8 cellular contexts compared by ENCODE assay signal in genomic region chr17:28576758-28577465, GRCh38. TPM values are rescaled to one million over a fixed set of nuclear protein-coding genes. Genes with fewer than 3 reads are reported as not detected.
DNase-seq lines count a peak whose midpoint lies in the region; ATAC-seq and TF ChIP-seq lines count a peak whose summit lies in the region.

Gene ALDOC (minus strand): TSS chr17:28576895. CDS start chr17:28575532, 1,363 bp downstream.

- intact Hi-C loops in dorsolateral prefrontal cortex (cut with DNase I) (loop anchor here in 1 of 2 donors (10.0 kb wide), 1 partner anchor 222 kb away; the partner anchor contains the start of gene POLDIP2), lower lobe of right lung (cut with DNase I) (no loop called here)

- peak within 1 kb of the TSS; percentile 72 for H3K27ac Mint-ChIP-seq in activated CD4-positive, alpha-beta memory T cell treated with anti-CD3 and anti-CD28 coated beads, Interleukin-2, amount 10 ng/mL, durations not matched to agents 7 days and 5 days

- CTCF ChIA-PET in activated CD4-positive, alpha-beta memory T cell treated with anti-CD3 and anti-CD28 coated beads, Interleukin-2, amount 10 ng/mL, durations not matched to agents 7 days and 5 days (lab: Charles Lee): interaction anchor here (0.9 to 3.7 kb wide), 6 partner anchors 17 to 241 kb away, joined by 3 to 8 read pairs (median 4); partner anchors contain the start of genes IFT20, RPL23A and TNFAIP1

- peak within 1 kb of the TSS; percentile 44 to 94 (median 89) for H3K27ac ChIP-seq in dorsolateral prefrontal cortex
- no peak within 1 kb of the TSS for H3K27ac ChIP-seq in lower lobe of right lung

- TF ChIP-seq POLR2A in GM18951 (IDR thresholded peaks at IDR 0.05; ENCODE audit: extremely low read depth, insufficient read depth, insufficient read length): peak; percentile 82

- H3K36me3 Mint-ChIP-seq in activated CD4-positive, alpha-beta memory T cell treated with anti-CD3 and anti-CD28 coated beads, Interleukin-2, amount 10 ng/mL, durations not matched to agents 7 days and 5 days (ENCODE audit: low read depth): peaks cover 75% of the 10 kb centered on the region

- H3K27me3 ChIP-seq in dorsolateral prefrontal cortex: no peaks in the 10 kb centered on the region
- H3K27me3 ChIP-seq in lower lobe of right lung (ENCODE audit: low read depth): no peaks in the 10 kb centered on the region

- peaks cover 13% of the 10 kb centered on the region for H3K4me1 ChIP-seq in lower lobe of right lung

- POLR2A ChIA-PET in activated CD4-positive, alpha-beta memory T cell treated with anti-CD3 and anti-CD28 coated beads, Interleukin-2, amount 10 ng/mL, durations not matched to agents 7 days and 5 days (lab: Charles Lee): interaction anchor here (0.8 to 4.4 kb wide), 17 partner anchors 9 to 151 kb away, joined by 3 to 34 read pairs (median 5); partner anchors contain the start of genes BLTP2, PROCA1, SDF2 and SPAG5

- no peaks in the 10 kb centered on the region for H3K36me3 ChIP-seq in lower lobe of right lung

- H3K4me3 Mint-ChIP-seq in activated CD4-positive, alpha-beta memory T cell treated with anti-CD3 and anti-CD28 coated beads, Interleukin-2, amount 10 ng/mL, durations not matched to agents 7 days and 5 days: peak within 1 kb of the TSS; percentile 84

- H3K4me1 Mint-ChIP-seq in activated CD4-positive, alpha-beta memory T cell treated with anti-CD3 and anti-CD28 coated beads, Interleukin-2, amount 10 ng/mL, durations not matched to agents 7 days and 5 days: peaks cover 73% of the 10 kb centered on the region

- H3K27me3 Mint-ChIP-seq in activated CD4-positive, alpha-beta memory T cell treated with anti-CD3 and anti-CD28 coated beads, Interleukin-2, amount 10 ng/mL, durations not matched to agents 7 days and 5 days: no peaks in the 10 kb centered on the region

- no peaks in the 10 kb centered on the region for H3K9me3 Mint-ChIP-seq in activated CD4-positive, alpha-beta memory T cell treated with anti-CD3 and anti-CD28 coated beads, Interleukin-2, amount 10 ng/mL, durations not matched to agents 7 days and 5 days

- DNase-seq in AG08396 (ENCODE audit: low spot score): peak; percentile 97
- DNase-seq in NCI-H748 (lab: John Stamatoyannopoulos, UW; ENCODE audit: unreplicated experiment): peak; percentile 99
- peak; percentile 98 for DNase-seq in activated CD4-positive, alpha-beta memory T cell treated with anti-CD3 and anti-CD28 coated beads, Interleukin-2, amount 10 ng/mL, durations not matched to agents 7 days and 5 days
- DNase-seq in dorsolateral prefrontal cortex: peak; percentile 94 to 99 (median 98)
- peak; percentile 99 for DNase-seq in lower lobe of right lung
- peak; percentile 92 to 99 (median 92) for DNase-seq in stimulated activated CD4-positive, alpha-beta T cell treated with anti-CD3 and anti-CD28 coated beads, TNF-alpha, amount 100 ng/mL, for 24 hours (ENCODE audit: low read depth in 3 of 3)

- no peaks in the 10 kb centered on the region for H3K9me3 ChIP-seq in lower lobe of right lung

- H3K4me3 ChIP-seq in dorsolateral prefrontal cortex: peak within 1 kb of the TSS; percentile 32 to 73 (median 59)
- peak within 1 kb of the TSS; percentile 45 for H3K4me3 ChIP-seq in lower lobe of right lung

- ATAC-seq in HG03342 (IDR thresholded peaks at IDR 0.05; ENCODE audit: unreplicated experiment) (peak; percentile 77), lower lobe of right lung (peak; percentile 98 to 99)

- in situ Hi-C loops in GM18951 (cut with MboI; ENCODE audit: low sequenced_read_pairs, unreplicated experiment): no loop called here

- TF ChIP-seq CTCF in dorsolateral prefrontal cortex (IDR thresholded peaks at IDR 0.05 in 54 of 56, conservative IDR thresholded peaks at IDR 0.05 in 2 of 56; ENCODE audit: low read depth in 1 of 56, partially characterized antibody in 56 of 56) (peak in 17 of 56 donors; percentile 6 to 36 (median 20)), lower lobe of right lung (IDR thresholded peaks at IDR 0.05) (no peak)

RNA-seq across cellular contexts. Expression of gene ALDOC, which starts in this region (rescaled TPM):
- 100 to 1,000 TPM; 140 to 147 TPM for total RNA-seq in activated CD4-positive, alpha-beta memory T cell treated with anti-CD3 and anti-CD28 coated beads, Interleukin-2, amount 10 ng/mL, durations not matched to agents 7 days and 5 days
- total RNA-seq in dorsolateral prefrontal cortex (1,000 to 10,000 TPM in 1 of 120 experiments, 100 to 1,000 TPM in 119; 424 to 1,208 (median 663) TPM), lower lobe of right lung (11.6 TPM)

Comparison
In these comparisons a context has a peak if more than half of its experiments do, and no peak if none do; other contexts are left out.
1. RNA of gene ALDOC (total RNA-seq): 424 to 1,208 TPM in dorsolateral prefrontal cortex and 140 to 147 TPM in activated CD4-positive, alpha-beta memory T cell treated with anti-CD3 and anti-CD28 coated beads, Interleukin-2, amount 10 ng/mL, durations not matched to agents 7 days and 5 days; 11.6 TPM in lower lobe of right lung (single experiment); every median in the first group is over 10 times any median in the second.
2. Peak in every context shown above with its lines, with median percentiles within 50 percentile points of each other: DNase-seq.